8 cellular contexts compared by ENCODE assay signal in genomic region chr3:128052831-128053419, GRCh38. TPM values are rescaled to one million over a fixed set of nuclear protein-coding genes. Genes with fewer than 3 reads are reported as not detected.
DNase-seq lines count a peak whose midpoint lies in the region; FAIRE-seq and TF ChIP-seq lines count a peak whose summit lies in the region.

No MANE protein-coding gene starts in this region.

- peak in 1 of 2 donors; percentile 34 for TF ChIP-seq POLR2A in adrenal gland (IDR thresholded peaks at IDR 0.05)
- TF ChIP-seq POLR2A in suprapubic skin (IDR thresholded peaks at IDR 0.05): no peak

- H3K4me1 ChIP-seq in adrenal gland (replicated peaks in 1 of 2) (peaks cover 25 to 39% of the 10 kb centered on the region in 2 donors), kidney (ENCODE audit: control insufficient read depth in 1 of 2, insufficient read depth in 1 of 2, low read depth in 1 of 2, low read length in 2 of 2) (peaks cover 25 to 30% of the 10 kb centered on the region in 2 donors), suprapubic skin (peaks cover 42% of the 10 kb centered on the region)

- H3K9ac ChIP-seq in kidney (ENCODE audit: low read length in 2 of 2): peak overlapping the region; percentile 44 to 68

- peaks cover 38% of the 10 kb centered on the region for H3K4me1 Mint-ChIP-seq in HFFc6 (ENCODE audit: low read depth)

- no peak for DNase-seq in AG04449 (ENCODE audit: low read depth, low spot score)
- no peak for DNase-seq in HFFc6
- peak in 3 of 7 donors; percentile 22 to 44 (median 34) for DNase-seq in adrenal gland
- no peak for DNase-seq in kidney
- no peak for DNase-seq in suprapubic skin (ENCODE audit: low spot score in 2 of 2)
- no peak for DNase-seq in RPMI8226
- DNase-seq in RCC 7860 (ENCODE audit: low spot score): no peak
- DNase-seq in HUDEP-2 (lab: John Stamatoyannopoulos, UW; ENCODE audit: unreplicated experiment in 76 of 76): no peak

- no peak for TF ChIP-seq EP300 in suprapubic skin (IDR thresholded peaks at IDR 0.05)

- peaks cover 39% of the 10 kb centered on the region for H3K36me3 Mint-ChIP-seq in HFFc6 (ENCODE audit: low read depth)

- intact Hi-C loops in adrenal gland (cut with DNase I) (no loop called here), kidney (cut with DNase I) (no loop called here)

- H3K27me3 Mint-ChIP-seq in HFFc6 (ENCODE audit: insufficient read depth): peaks cover 4% of the 10 kb centered on the region

- H3K9me3 Mint-ChIP-seq in HFFc6: no peaks in the 10 kb centered on the region

- no peak for FAIRE-seq in kidney (lab: Jason Lieb, UNC)
- FAIRE-seq in RCC 7860 (lab: Jason Lieb, UNC): no peak

- peak overlapping the region; percentile 97 for H3K4me3 Mint-ChIP-seq in HFFc6

- H3K27ac ChIP-seq in adrenal gland: peak overlapping the region; percentile 79 to 99 (median 97)
- H3K27ac ChIP-seq in kidney (ENCODE audit: low read depth in 2 of 2, low read length in 2 of 2): peak overlapping the region; percentile 83
- H3K27ac ChIP-seq in suprapubic skin: peak overlapping the region; percentile 97

- H3K4me3 ChIP-seq in AG04449 (ENCODE audit: low read depth, low read length) (peak overlapping the region; percentile 86), adrenal gland (peak overlapping the region; percentile 71 to 94 (median 90)), kidney (ENCODE audit: low read length in 2 of 2) (peak overlapping the region; percentile 72 to 99), suprapubic skin (peak overlapping the region; percentile 99)

- POLR2A ChIA-PET in AG04449 (lab: Yijun Ruan, JAX): interaction anchor here (1.1 kb wide), 1 partner anchor 8 kb away, joined by 14 read pairs; no protein-coding TSS in a partner anchor

- peaks cover 0 to 25% of the 10 kb centered on the region in 2 donors for H3K36me3 ChIP-seq in adrenal gland (replicated peaks in 1 of 2)
- H3K36me3 ChIP-seq in kidney (ENCODE audit: control insufficient read depth in 1 of 2, insufficient read depth in 2 of 2, low read length in 2 of 2): peaks cover 4 to 18% of the 10 kb centered on the region in 2 donors
- H3K36me3 ChIP-seq in suprapubic skin: peaks cover 28% of the 10 kb centered on the region

- no peaks in the 10 kb centered on the region for H3K9me3 ChIP-seq in adrenal gland (replicated peaks in 1 of 3)
- no peaks in the 10 kb centered on the region for H3K9me3 ChIP-seq in kidney (ENCODE audit: control insufficient read depth in 1 of 2, low read length in 2 of 2)
- H3K9me3 ChIP-seq in suprapubic skin: no peaks in the 10 kb centered on the region

- 1 to 2% (median 1%) methylated on average over 10 of the region's 10 CpGs for WGBS in adrenal gland, 4 donors
- 1% methylated on average over 10 of the region's 10 CpGs for WGBS in suprapubic skin

- CTCF ChIA-PET in AG04449 (lab: Yijun Ruan, JAX): interaction anchor here (1.1 to 1.7 kb wide), 3 partner anchors 16 to 81 kb away, joined by 4 read pairs; no protein-coding TSS in a partner anchor

- H3K27me3 ChIP-seq in adrenal gland (no peaks in the 10 kb centered on the region), suprapubic skin (no peaks in the 10 kb centered on the region)

- TF ChIP-seq CTCF in AG04449 (IDR thresholded peaks at IDR 0.05; ENCODE audit: insufficient read depth, low read length, missing control alignments) (no peak), HFFc6 (IDR thresholded peaks at IDR 0.05) (no peak), adrenal gland (IDR thresholded peaks at IDR 0.05) (no peak), kidney (IDR thresholded peaks at IDR 0.05; ENCODE audit: borderline replicate concordance, extremely low read depth, insufficient read depth) (no peak), suprapubic skin (IDR thresholded peaks at IDR 0.05) (no peak)

- H3K27ac Mint-ChIP-seq in HFFc6: peak overlapping the region; percentile 95

RNA-seq across cellular contexts. Expression of gene SEC61A1, which starts 0.7 kb away (rescaled TPM):
- 100 to 1,000 TPM; 497 to 608 (median 536) TPM for total RNA-seq in HFFc6 (2021; fragmentation: NEBNext Ultra II Directional; extraction: Animal tissue kit (Norgen Biotek cat#: 25700))
- total RNA-seq in adrenal gland (100 to 1,000 TPM; 136 to 443 (median 192) TPM), kidney (177 TPM), suprapubic skin (100 to 1,000 TPM in 3 of 4 donors, 10 to 100 TPM in 1; 83.5 to 132 (median 124) TPM)
- polyA plus RNA-seq in adrenal gland (100 to 1,000 TPM; 131 to 358 (median 139) TPM), kidney (ENCODE audit: insufficient read depth, low read depth, low replicate concordance) (119 TPM)
